In the genomic region with DNA sequence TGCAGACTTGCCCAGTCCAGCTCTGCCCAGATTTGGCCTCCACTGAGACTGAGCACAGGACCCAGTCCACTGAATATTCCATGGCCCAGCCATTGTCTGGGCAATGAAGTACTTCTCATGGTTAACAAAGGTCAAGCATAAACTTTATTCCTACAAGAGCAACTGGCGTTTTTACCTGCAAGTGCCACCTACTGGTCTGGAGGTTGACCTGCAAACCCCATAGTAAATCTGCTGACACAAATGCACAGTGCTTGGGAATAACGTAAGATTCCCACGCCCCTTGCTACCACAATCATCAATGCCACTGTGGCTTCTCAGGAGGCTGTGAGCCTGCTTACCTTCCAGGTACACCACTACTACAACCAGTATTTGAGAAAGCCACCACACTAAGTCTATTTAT, we compare ENCODE assay signal across 23 cellular contexts.
DNase-seq lines count a peak whose midpoint lies in the region; ATAC-seq and TF ChIP-seq lines count a peak whose summit lies in the region.
"Had no signal": no experiment of that assay in that cellular context is flagged by ENCODE, and none has a peak within 500 bp of the region (broad histone marks: within the 10 kb centered on the region; RNA-seq: fewer than 3 reads in every experiment).

No MANE protein-coding gene starts in this region.

- no peak overlapping the region for H3K27ac Mint-ChIP-seq in neural progenitor cell
- H3K27ac Mint-ChIP-seq in activated naive CD8-positive, alpha-beta T cell treated with anti-CD3 and anti-CD28 coated beads, Interleukin-2, amount 50 U/mL, for 24 hours, result no peak overlapping the region
- H3K27ac Mint-ChIP-seq: activated naive CD4-positive, alpha-beta T cell treated with anti-CD3 and anti-CD28 coated beads for 36 hours; IgD-negative memory B cell; stimulated activated naive CD8-positive, alpha-beta T cell treated with anti-CD3 and anti-CD28 coated beads, Interleukin-15, Interleukin-2, amounts not matched to agents 100 ng/mL and 50 ng/mL, for 24 hours; T-helper 17 cell had no signal

- CTCF ChIA-PET in Panc1 (lab: Charles Lee), result no interaction called here

- no TSS peak for BruUV-seq in Panc1 (replicated peaks; lab: Mats Ljungman, UMichigan)

- DNase-seq in GM12864 (ENCODE audit: low read depth) (no peak), HT1080 (ENCODE audit: low read depth) (peak; percentile 10), Panc1 (ENCODE audit: low read depth, low spot score) (no peak), neural progenitor cell (ENCODE audit: low spot score) (no peak), cerebellum (ENCODE audit: low spot score) (no peak), DMS 273 (lab: John Stamatoyannopoulos, UW; ENCODE audit: unreplicated experiment) (no peak)
- no peak for DNase-seq in stimulated activated CD4-positive, alpha-beta T cell treated with anti-CD3 and anti-CD28 coated beads, Interleukin-15, amount 100 ng/mL, for 24 hours
- DNase-seq in activated naive CD8-positive, alpha-beta T cell treated with anti-CD3 and anti-CD28 coated beads, Interleukin-2, amount 50 U/mL, for 24 hours, result no peak
- DNase-seq: activated CD4-positive, alpha-beta T cell treated with anti-CD3 and anti-CD28 coated beads for 4 hours; activated naive CD4-positive, alpha-beta T cell treated with anti-CD3 and anti-CD28 coated beads for 36 hours; activated T-cell treated with anti-CD3 and anti-CD28 coated beads, Interleukin-2, amount 50 U/mL, for 4 hours; amygdala; H7; lower lobe of right lung; NCI-H1436 treated with DMSO at 0.1 percent for 48 hours; NCI-H524 treated with DMSO at 0.1 percent for 48 hours; sigmoid colon; T-helper 17 cell had no signal

- no peaks in the 10 kb centered on the region for H3K27me3 Mint-ChIP-seq in neural progenitor cell (ENCODE audit: insufficient read depth, low read depth)
- no peaks in the 10 kb centered on the region for H3K27me3 Mint-ChIP-seq in activated naive CD8-positive, alpha-beta T cell treated with anti-CD3 and anti-CD28 coated beads, Interleukin-2, amount 50 U/mL, for 24 hours
- H3K27me3 Mint-ChIP-seq: IgD-negative memory B cell; stimulated activated naive CD8-positive, alpha-beta T cell treated with anti-CD3 and anti-CD28 coated beads, Interleukin-15, Interleukin-2, amounts not matched to agents 100 ng/mL and 50 ng/mL, for 24 hours; T-helper 17 cell had no signal

- H3K4me3 Mint-ChIP-seq in neural progenitor cell, result no peak overlapping the region
- H3K4me3 Mint-ChIP-seq in activated naive CD8-positive, alpha-beta T cell treated with anti-CD3 and anti-CD28 coated beads, Interleukin-2, amount 50 U/mL, for 24 hours, result no peak overlapping the region
- H3K4me3 Mint-ChIP-seq: activated naive CD4-positive, alpha-beta T cell treated with anti-CD3 and anti-CD28 coated beads for 36 hours; activated T-cell treated with anti-CD3 and anti-CD28 coated beads, Interleukin-2, amount 50 U/mL, for 4 hours; IgD-negative memory B cell; stimulated activated naive CD8-positive, alpha-beta T cell treated with anti-CD3 and anti-CD28 coated beads, Interleukin-15, Interleukin-2, amounts not matched to agents 100 ng/mL and 50 ng/mL, for 24 hours; T-helper 17 cell had no signal

- H3K9me3 Mint-ChIP-seq in neural progenitor cell, result peaks cover 36% of the 10 kb centered on the region
- H3K9me3 Mint-ChIP-seq in activated naive CD8-positive, alpha-beta T cell treated with anti-CD3 and anti-CD28 coated beads, Interleukin-2, amount 50 U/mL, for 24 hours, result peaks cover 18% of the 10 kb centered on the region

- in situ Hi-C loops in Panc1 (cut with HindIII; ENCODE audit: low pct_unique_long_range_greater_than_20kb, low sequenced_read_pairs), result no loop called here

- no peak overlapping the region for H3K4me3 ChIP-seq in GM12864 (ENCODE audit: low read depth, low read length)
- H3K4me3 ChIP-seq in Panc1 (ENCODE audit: low read depth in 2 of 2, low read length in 2 of 2), result no peak overlapping the region
- H3K4me3 ChIP-seq in neural progenitor cell, result no peak overlapping the region
- H3K4me3 ChIP-seq: lower lobe of right lung, sigmoid colon, SK-N-MC had no signal

- no peak overlapping the region for H3K9ac ChIP-seq in neural progenitor cell

- intact Hi-C loops in Panc1 (cut with micrococcal nuclease; ENCODE audit: unreplicated experiment), result no loop called here

- H3K9me3 ChIP-seq in Panc1 (ENCODE audit: control insufficient read depth, insufficient read depth, low read depth, low read length) (0 out of 2 replicates have a peak, but pooled peaks cover 3% of the 10 kb centered on the region), neural progenitor cell (ENCODE audit: low read depth) (peaks cover 3% of the 10 kb centered on the region)

- no peak overlapping the region for H2AFZ ChIP-seq in neural progenitor cell (replicated peaks)

- POLR2A ChIA-PET in Panc1 (lab: Charles Lee), result no interaction called here

- no peaks in the 10 kb centered on the region for H3K79me2 ChIP-seq in neural progenitor cell (ENCODE audit: low read depth)

- no peak overlapping the region for H3K4me2 ChIP-seq in neural progenitor cell

- H3F3A ChIP-seq in neural progenitor cell (ENCODE audit: low read depth), result no peaks in the 10 kb centered on the region

- no peaks in the 10 kb centered on the region for H3K4me1 Mint-ChIP-seq in neural progenitor cell
- H3K4me1 Mint-ChIP-seq in activated naive CD8-positive, alpha-beta T cell treated with anti-CD3 and anti-CD28 coated beads, Interleukin-2, amount 50 U/mL, for 24 hours, result no peaks in the 10 kb centered on the region
- H3K4me1 Mint-ChIP-seq: IgD-negative memory B cell, T-helper 17 cell had no signal

- TF ChIP-seq CTCF in GM12864 (IDR thresholded peaks at IDR 0.05; ENCODE audit: low read depth, low read length, missing control alignments) (peak; percentile 29), Panc1 (IDR thresholded peaks at IDR 0.05) (peak; percentile 25), neural progenitor cell (IDR thresholded peaks at IDR 0.05) (peak; percentile 17)

- H4K20me1 ChIP-seq in neural progenitor cell (ENCODE audit: low read depth), result no peaks in the 10 kb centered on the region

- H3K27me3 ChIP-seq in Panc1 (ENCODE audit: control insufficient read depth, insufficient read depth, low read length), result no peaks in the 10 kb centered on the region
- no peaks in the 10 kb centered on the region for H3K27me3 ChIP-seq in neural progenitor cell
- H3K27me3 ChIP-seq: sigmoid colon had no signal

- no peak overlapping the region for H3K27ac ChIP-seq in Panc1 (ENCODE audit: low read length)
- no peak overlapping the region for H3K27ac ChIP-seq in neural progenitor cell
- H3K27ac ChIP-seq: HL-60, lower lobe of right lung, RWPE1, sigmoid colon, SK-N-MC had no signal

- H3K4me1 ChIP-seq in Panc1 (ENCODE audit: control insufficient read depth, insufficient read depth, low read length), result no peaks in the 10 kb centered on the region
- H3K4me1 ChIP-seq in neural progenitor cell, result no peaks in the 10 kb centered on the region
- H3K4me1 ChIP-seq: lower lobe of right lung, sigmoid colon had no signal

- H3K36me3 Mint-ChIP-seq in neural progenitor cell, result peaks cover 59% of the 10 kb centered on the region
- H3K36me3 Mint-ChIP-seq in activated naive CD8-positive, alpha-beta T cell treated with anti-CD3 and anti-CD28 coated beads, Interleukin-2, amount 50 U/mL, for 24 hours (ENCODE audit: low read depth), result no peaks in the 10 kb centered on the region

- H3K36me3 ChIP-seq in Panc1 (ENCODE audit: control insufficient read depth, insufficient read depth, low read length) (no peaks in the 10 kb centered on the region), neural progenitor cell (no peaks in the 10 kb centered on the region)

- ATAC-seq in Panc1, result no peak
- no peak for ATAC-seq in activated naive CD8-positive, alpha-beta T cell treated with anti-CD3 and anti-CD28 coated beads, Interleukin-2, amount 50 U/mL, for 24 hours
- ATAC-seq: activated T-cell treated with anti-CD3 and anti-CD28 coated beads, Interleukin-2, amount 50 U/mL, for 4 hours; lower lobe of right lung; T-helper 17 cell had no signal
